ENCODE assay signal across 8 cellular contexts in genomic region chr18:12948055-12948804, GRCh38. TPM values are rescaled to one million over a fixed set of nuclear protein-coding genes. Genes with fewer than 3 reads are reported as not detected.
A peak's percentile ranks its signal among the peaks of the same experiment; 100 is the strongest.
DNase-seq lines count a peak whose midpoint lies in the region; ATAC-seq and TF ChIP-seq lines count a peak whose summit lies in the region.

No MANE protein-coding gene starts in this region.

- H3K4me1 ChIP-seq in esophagus squamous epithelium = peaks cover 5 to 43% (median 8%) of the 10 kb centered on the region in 3 donors

- ATAC-seq in GM21576 (IDR thresholded peaks at IDR 0.05; ENCODE audit: unreplicated experiment) = peak; percentile 60

- peaks cover 6% of the 10 kb centered on the region for H3K36me3 Mint-ChIP-seq in IgD-negative memory B cell

- TF ChIP-seq POLR2A in esophagus squamous epithelium (IDR thresholded peaks at IDR 0.05) = peak in 3 of 4 donors; percentile 46 to 74 (median 71)

- intact Hi-C loops in esophagus squamous epithelium (cut with DNase I) = no loop called here

- peak in 1 of 6 experiments; percentile 5 for TF ChIP-seq CTCF in esophagus squamous epithelium (IDR thresholded peaks at IDR 0.05)

- H3K9me3 ChIP-seq in esophagus squamous epithelium = no peaks in the 10 kb centered on the region

- peak overlapping the region; percentile 76 to 99 (median 92) for H3K27ac Mint-ChIP-seq in IgD-negative memory B cell

- no peaks in the 10 kb centered on the region for H3K27me3 ChIP-seq in esophagus squamous epithelium

- 3 to 24% methylated on average over 3 to 23 of the region's 81 CpGs for WGBS in esophagus squamous epithelium, 2 donors

- peak overlapping the region; percentile 93 to 98 (median 96) for H3K27ac ChIP-seq in esophagus squamous epithelium

- H3K4me1 Mint-ChIP-seq in IgD-negative memory B cell = peaks cover 15 to 23% (median 21%) of the 10 kb centered on the region in 3 donors

- peak overlapping the region; percentile 64 to 91 (median 74) for H3K4me3 ChIP-seq in esophagus squamous epithelium

- no peaks in the 10 kb centered on the region for H3K9me3 Mint-ChIP-seq in IgD-negative memory B cell

- H3K36me3 ChIP-seq in esophagus squamous epithelium = peaks cover 0 to 11% (median 0%) of the 10 kb centered on the region in 3 donors

- H3K4me3 Mint-ChIP-seq in IgD-negative memory B cell = peak overlapping the region; percentile 82 to 99 (median 98)

- DNase-seq in DMS53 (lab: John Stamatoyannopoulos, UW) (peak; percentile 99), esophagus squamous epithelium (lab: John Stamatoyannopoulos, UW) (peak; percentile 84), myocyte (ENCODE audit: low read depth) (peak; percentile 87)
- peak; percentile 98 to 99 for DNase-seq in activated T-cell treated with anti-CD3 and anti-CD28 coated beads, Interleukin-2, amount 50 U/mL, for 48 hours
- DNase-seq in stimulated activated CD8-positive, alpha-beta memory T cell treated with anti-CD3 and anti-CD28 coated beads, Interleukin-7, amount 100 ng/mL, for 24 hours (ENCODE audit: low read depth) = peak; percentile 97

- no peaks in the 10 kb centered on the region for H3K27me3 Mint-ChIP-seq in IgD-negative memory B cell

TF ChIP-seq in PFSK-1, 5 proteins besides CTCF, POLR2A, EP300 and RAD21:
- TF ChIP-seq POLR2AphosphoS5 (IDR thresholded peaks at IDR 0.05; ENCODE audit: low read depth, low read length) (peak; percentile 88), SIN3A (IDR thresholded peaks at IDR 0.05; ENCODE audit: borderline replicate concordance, insufficient read depth, low read length) (peak; percentile 70; the same call in 1 of the 2 replicates), FOXP2 (optimal IDR thresholded peaks at IDR 0.05; ENCODE audit: borderline replicate concordance, extremely low read depth, extremely low read length, insufficient read depth) (peak; percentile 69), REST (IDR thresholded peaks at IDR 0.05; ENCODE audit: insufficient read depth in 1 of 2, low read depth in 2 of 2, low read length in 2 of 2) (peak in 1 of 2 experiments; percentile 64; a peak in 1 of 4 replicates), TAF1 (IDR thresholded peaks at IDR 0.05; ENCODE audit: borderline replicate concordance, insufficient read depth, low read length) (peak; percentile 66; the same call in 1 of the 2 replicates)

RNA-seq across cellular contexts. Expression of gene SEH1L, which starts 0.4 kb away (rescaled TPM):
- polyA plus RNA-seq in IgD-negative memory B cell = 27.2 TPM
- 44.5 TPM for polyA plus RNA-seq in PFSK-1 (2012; ENCODE audit: insufficient read length, low read depth)
- total RNA-seq in esophagus squamous epithelium (10 to 100 TPM; 21.9 to 55.5 (median 38.9) TPM), myocyte (17.8 and 27.0 TPM in 2 replicates)
- 23.8 TPM for polyA plus RNA-seq in myocyte (2012)

RNA-seq across cellular contexts. Expression of gene CEP192, which starts 42.9 kb away (rescaled TPM):
- polyA plus RNA-seq in IgD-negative memory B cell = 8.7 TPM
- 8.4 TPM for polyA plus RNA-seq in PFSK-1 (2012; ENCODE audit: insufficient read length, low read depth)
- total RNA-seq in esophagus squamous epithelium = 10 to 100 TPM in 3 of 4 donors, 1 to 10 TPM in 1; 7.3 to 21.6 (median 13.6) TPM
- total RNA-seq in myocyte = 15.3 and 17.0 TPM in 2 replicates
- 5.2 TPM for polyA plus RNA-seq in myocyte (2012)

Comparison
In these comparisons a context has a peak if more than half of its experiments do, and no peak if none do; other contexts are left out.
1. Peak in every context shown above with its lines: DNase-seq, ATAC-seq, H3K4me3 ChIP-seq and H3K27ac ChIP-seq.